18 cellular contexts compared by ENCODE assay signal in genomic region chr5:138210985-138211384, GRCh38. TPM values are rescaled to one million over a fixed set of nuclear protein-coding genes. Genes with fewer than 3 reads are reported as not detected.
A peak's percentile ranks its signal among the peaks of the same experiment; 100 is the strongest.
DNase-seq lines count a peak whose midpoint lies in the region; ATAC-seq and TF ChIP-seq lines count a peak whose summit lies in the region.
"Had no signal": no experiment of that assay in that cellular context is flagged by ENCODE, and none has a peak within 500 bp of the region (broad histone marks: within the 10 kb centered on the region; RNA-seq: fewer than 3 reads in every experiment).

No MANE protein-coding gene starts in this region.

- ATAC-seq in activated naive CD4-positive, alpha-beta T cell treated with anti-CD3 and anti-CD28 coated beads, Interleukin-2, amount 50 U/mL, for 72 hours = no peak
- no peak for ATAC-seq in DND-41 (ENCODE audit: insufficient read depth, low read depth)
- no peak for ATAC-seq in activated naive CD8-positive, alpha-beta T cell treated with anti-CD3 and anti-CD28 coated beads, Interleukin-2, amount 10 ng/mL, durations not matched to agents 7 days and 5 days (ENCODE audit: low read depth)
- ATAC-seq: heart left ventricle, SK-N-SH treated with all-trans-retinoic acid at 6 μM for 48 hours had no signal

- peak overlapping the region; percentile 25 for H3K4me3 Mint-ChIP-seq in activated naive CD4-positive, alpha-beta T cell treated with anti-CD3 and anti-CD28 coated beads for 36 hours
- H3K4me3 Mint-ChIP-seq in activated naive CD8-positive, alpha-beta T cell treated with anti-CD3 and anti-CD28 coated beads, Interleukin-2, amount 10 ng/mL, durations not matched to agents 7 days and 5 days = peak overlapping the region; percentile 45
- peak overlapping the region; percentile 73 for H3K4me3 Mint-ChIP-seq in nephron progenitor cell

- H3K27me3 ChIP-seq in DND-41 (ENCODE audit: insufficient read depth, low read length, poor library complexity) (no peaks in the 10 kb centered on the region), transverse colon (no peaks in the 10 kb centered on the region)
- H3K27me3 ChIP-seq: heart left ventricle, sigmoid colon, tibial artery had no signal

- H4K20me1 ChIP-seq in DND-41 (ENCODE audit: insufficient read depth, low read length) = no peaks in the 10 kb centered on the region; the same call in 1 of the 2 replicates

- peaks cover 31% of the 10 kb centered on the region for H3K4me1 ChIP-seq in DND-41 (ENCODE audit: insufficient read depth, low read length)
- peaks cover 12 to 30% (median 18%) of the 10 kb centered on the region in 4 donors for H3K4me1 ChIP-seq in transverse colon
- H3K4me1 ChIP-seq: parathyroid adenoma had no signal

- no peaks in the 10 kb centered on the region for H3K9me3 Mint-ChIP-seq in activated naive CD4-positive, alpha-beta T cell treated with anti-CD3 and anti-CD28 coated beads for 36 hours
- H3K9me3 Mint-ChIP-seq in activated naive CD4-positive, alpha-beta T cell treated with anti-CD3 and anti-CD28 coated beads, Interleukin-2, amount 50 U/mL, for 72 hours = no peaks in the 10 kb centered on the region
- H3K9me3 Mint-ChIP-seq in activated naive CD8-positive, alpha-beta T cell treated with anti-CD3 and anti-CD28 coated beads, Interleukin-2, amount 10 ng/mL, durations not matched to agents 7 days and 5 days = no peaks in the 10 kb centered on the region
- H3K9me3 Mint-ChIP-seq in nephron progenitor cell = no peaks in the 10 kb centered on the region

- H3K4me1 Mint-ChIP-seq in activated naive CD4-positive, alpha-beta T cell treated with anti-CD3 and anti-CD28 coated beads for 36 hours (ENCODE audit: low read depth) = peaks cover 18% of the 10 kb centered on the region
- H3K4me1 Mint-ChIP-seq in activated naive CD8-positive, alpha-beta T cell treated with anti-CD3 and anti-CD28 coated beads, Interleukin-2, amount 10 ng/mL, durations not matched to agents 7 days and 5 days = peaks cover 23% of the 10 kb centered on the region
- peaks cover 27% of the 10 kb centered on the region for H3K4me1 Mint-ChIP-seq in nephron progenitor cell

- H2AFZ ChIP-seq in DND-41 (ENCODE audit: low read depth, low read length) = no peak overlapping the region
- H2AFZ ChIP-seq: parathyroid adenoma had no signal

- no peak for DNase-seq in activated naive CD4-positive, alpha-beta T cell treated with anti-CD3 and anti-CD28 coated beads for 36 hours
- DNase-seq in activated naive CD4-positive, alpha-beta T cell treated with anti-CD3 and anti-CD28 coated beads, Interleukin-2, amount 50 U/mL, for 72 hours (ENCODE audit: low spot score in 2 of 2) = no peak
- DNase-seq in DND-41 (no peak), nephron progenitor cell (no peak), midbrain (lab: John Stamatoyannopoulos, UW) (no peak), transverse colon (no peak), GM13977 (ENCODE audit: low spot score) (no peak)
- DNase-seq in activated naive CD8-positive, alpha-beta T cell treated with anti-CD3 and anti-CD28 coated beads, Interleukin-2, amount 10 ng/mL, durations not matched to agents 7 days and 5 days = no peak
- DNase-seq: activated effector memory CD4-positive, alpha-beta T cell treated with Interleukin-2 at 50 U/mL for 16 hours; EL; heart left ventricle; NCI-H187; sigmoid colon; stimulated activated naive CD4-positive, alpha-beta T cell; tibial artery had no signal

- H3K27ac ChIP-seq in DND-41 (ENCODE audit: low read length) (no peak overlapping the region), transverse colon (no peak overlapping the region)
- H3K27ac ChIP-seq: heart left ventricle, parathyroid adenoma, RWPE1, sigmoid colon, tibial artery had no signal

- intact Hi-C loops in activated naive CD4-positive, alpha-beta T cell treated with anti-CD3 and anti-CD28 coated beads for 36 hours (cut with micrococcal nuclease) = loop anchor here (5.0 to 10.0 kb wide), 2 partner anchors 71 to 224 kb away; partner anchors contain the start of gene REEP2
- intact Hi-C loops in transverse colon (cut with DNase I; ENCODE audit: low total_unique reads) = no loop called here

- TF ChIP-seq CTCF in DND-41 (IDR thresholded peaks at IDR 0.05; ENCODE audit: borderline replicate concordance, extremely low read depth, low read length, poor library complexity, severe bottlenecking) (no peak), nephron progenitor cell (IDR thresholded peaks at IDR 0.05) (no peak), transverse colon (IDR thresholded peaks at IDR 0.05) (no peak), GM13977 (IDR thresholded peaks at IDR 0.05; ENCODE audit: extremely low read depth, insufficient read depth, missing control alignments) (no peak)

- no peak overlapping the region for H3K9ac ChIP-seq in DND-41 (ENCODE audit: low read depth, low read length)
- H3K9ac ChIP-seq: parathyroid adenoma had no signal

- TF ChIP-seq EP300 in transverse colon (IDR thresholded peaks at IDR 0.05; ENCODE audit: low read depth) = no peak

- H3K4me2 ChIP-seq in DND-41 (ENCODE audit: insufficient read depth, low read length) = peak overlapping the region; percentile 68; the same call in 1 of the 2 replicates

- H3K9me3 ChIP-seq in DND-41 (ENCODE audit: insufficient read depth, low read length, severe bottlenecking) (no peaks in the 10 kb centered on the region), transverse colon (no peaks in the 10 kb centered on the region)
- H3K9me3 ChIP-seq: heart left ventricle, sigmoid colon, tibial artery had no signal

- no peak overlapping the region for H3K27ac Mint-ChIP-seq in activated naive CD4-positive, alpha-beta T cell treated with anti-CD3 and anti-CD28 coated beads for 36 hours
- no peak overlapping the region for H3K27ac Mint-ChIP-seq in activated naive CD4-positive, alpha-beta T cell treated with anti-CD3 and anti-CD28 coated beads, Interleukin-2, amount 50 U/mL, for 72 hours
- H3K27ac Mint-ChIP-seq in activated naive CD8-positive, alpha-beta T cell treated with anti-CD3 and anti-CD28 coated beads, Interleukin-2, amount 10 ng/mL, durations not matched to agents 7 days and 5 days = no peak overlapping the region
- H3K27ac Mint-ChIP-seq in nephron progenitor cell = peak overlapping the region; percentile 38

- CTCF ChIA-PET in activated naive CD4-positive, alpha-beta T cell treated with anti-CD3 and anti-CD28 coated beads for 36 hours (lab: Charles Lee) = no interaction called here

- H3K4me3 ChIP-seq in DND-41 (ENCODE audit: low read depth in 1 of 2, low read length in 2 of 2) = no peak overlapping the region; a peak in 1 of 4 replicates
- H3K4me3 ChIP-seq in transverse colon = no peak overlapping the region
- H3K4me3 ChIP-seq: sigmoid colon, tibial artery had no signal

- H3K79me2 ChIP-seq in DND-41 (ENCODE audit: insufficient read depth, low read length) = peaks cover 66% of the 10 kb centered on the region

- no peak for TF ChIP-seq POLR2A in transverse colon (IDR thresholded peaks at IDR 0.05)

- in situ Hi-C loops in transverse colon (cut with MboI; ENCODE audit: low pct_ligation_motif_present in 1 of 4, low pct_unique_long_range_greater_than_20kb in 1 of 4, low sequenced_read_pairs in 3 of 4) (no loop called here), GM13977 (cut with MboI; ENCODE audit: low pct_unique_long_range_greater_than_20kb, low sequenced_read_pairs, unreplicated experiment) (no loop called here)

- no peaks in the 10 kb centered on the region for H3K27me3 Mint-ChIP-seq in activated naive CD4-positive, alpha-beta T cell treated with anti-CD3 and anti-CD28 coated beads for 36 hours (ENCODE audit: low read depth)
- H3K27me3 Mint-ChIP-seq in activated naive CD8-positive, alpha-beta T cell treated with anti-CD3 and anti-CD28 coated beads, Interleukin-2, amount 10 ng/mL, durations not matched to agents 7 days and 5 days = no peaks in the 10 kb centered on the region
- peaks cover 6% of the 10 kb centered on the region for H3K27me3 Mint-ChIP-seq in nephron progenitor cell (ENCODE audit: low read depth, poor library complexity)

- POLR2A ChIA-PET in activated naive CD8-positive, alpha-beta T cell treated with anti-CD3 and anti-CD28 coated beads, Interleukin-2, amount 10 ng/mL, durations not matched to agents 7 days and 5 days (lab: Charles Lee) = interaction anchor here (1.0 kb wide), 1 partner anchor 12 kb away, joined by 3 read pairs; no protein-coding TSS in a partner anchor

- peaks cover 17% of the 10 kb centered on the region for H3K36me3 Mint-ChIP-seq in activated naive CD4-positive, alpha-beta T cell treated with anti-CD3 and anti-CD28 coated beads for 36 hours (ENCODE audit: low read depth)
- peaks cover 8% of the 10 kb centered on the region in 2 donors for H3K36me3 Mint-ChIP-seq in activated naive CD4-positive, alpha-beta T cell treated with anti-CD3 and anti-CD28 coated beads, Interleukin-2, amount 50 U/mL, for 72 hours
- H3K36me3 Mint-ChIP-seq in activated naive CD8-positive, alpha-beta T cell treated with anti-CD3 and anti-CD28 coated beads, Interleukin-2, amount 10 ng/mL, durations not matched to agents 7 days and 5 days = peaks cover 6% of the 10 kb centered on the region
- peaks cover 13% of the 10 kb centered on the region for H3K36me3 Mint-ChIP-seq in nephron progenitor cell (ENCODE audit: low read depth)

- 80 to 90% methylated on average over 3 of the region's 3 CpGs for WGBS in transverse colon (ENCODE audit: low coverage in 1 of 2), 2 donors

- H3K36me3 ChIP-seq in DND-41 (ENCODE audit: insufficient read depth, low read length) (peaks cover 55% of the 10 kb centered on the region), transverse colon (peaks cover 0 to 6% (median 2%) of the 10 kb centered on the region in 4 donors)

RNA-seq across cellular contexts. Expression of gene CDC23, which starts 2.1 kb away (rescaled TPM):
- 10 to 100 TPM; 44.3 to 47.2 TPM for total RNA-seq in activated naive CD4-positive, alpha-beta T cell treated with anti-CD3 and anti-CD28 coated beads for 36 hours
- 10 to 100 TPM; 38.4 to 56.6 TPM for total RNA-seq in activated naive CD4-positive, alpha-beta T cell treated with anti-CD3 and anti-CD28 coated beads, Interleukin-2, amount 50 U/mL, for 72 hours
- total RNA-seq in activated naive CD8-positive, alpha-beta T cell treated with anti-CD3 and anti-CD28 coated beads, Interleukin-2, amount 10 ng/mL, durations not matched to agents 7 days and 5 days = 10 to 100 TPM; 33.0 to 34.4 TPM
- 10 to 100 TPM in 3 of 4 donors, 1 to 10 TPM in 1; 2.6 to 90.9 (median 12.8) TPM for total RNA-seq in transverse colon

RNA-seq across cellular contexts. Expression of gene KIF20A, which starts 32.1 kb away (rescaled TPM):
- 10 to 100 TPM; 78.9 to 81.9 TPM for total RNA-seq in activated naive CD4-positive, alpha-beta T cell treated with anti-CD3 and anti-CD28 coated beads for 36 hours
- 10 to 100 TPM; 63.0 to 82.9 TPM for total RNA-seq in activated naive CD4-positive, alpha-beta T cell treated with anti-CD3 and anti-CD28 coated beads, Interleukin-2, amount 50 U/mL, for 72 hours
- total RNA-seq in activated naive CD8-positive, alpha-beta T cell treated with anti-CD3 and anti-CD28 coated beads, Interleukin-2, amount 10 ng/mL, durations not matched to agents 7 days and 5 days = 10 to 100 TPM; 51.0 to 52.4 TPM
- 1 to 10 TPM in 3 of 4 donors, not detected in 1; 1.9 to 5.0 (median 1.9) TPM for total RNA-seq in transverse colon

RNA-seq across cellular contexts. Expression of gene BRD8, which starts 32.6 kb away (rescaled TPM):
- 10 to 100 TPM; 94.8 to 95.6 TPM for total RNA-seq in activated naive CD4-positive, alpha-beta T cell treated with anti-CD3 and anti-CD28 coated beads for 36 hours
- 100 to 1,000 TPM in 1 of 2 donors, 10 to 100 TPM in 1; 58.3 to 209 TPM for total RNA-seq in activated naive CD4-positive, alpha-beta T cell treated with anti-CD3 and anti-CD28 coated beads, Interleukin-2, amount 50 U/mL, for 72 hours
- 10 to 100 TPM; 75.5 to 76.8 TPM for total RNA-seq in activated naive CD8-positive, alpha-beta T cell treated with anti-CD3 and anti-CD28 coated beads, Interleukin-2, amount 10 ng/mL, durations not matched to agents 7 days and 5 days
- total RNA-seq in transverse colon = 100 to 1,000 TPM in 1 of 4 donors, 10 to 100 TPM in 3; 31.0 to 168 (median 47.7) TPM

Comparison
In these comparisons a context has a peak if more than half of its experiments do, and no peak if none do; other contexts are left out.
1. RNA of gene KIF20A, which starts 32.1 kb away (total RNA-seq): 63.0 to 82.9 TPM in activated naive CD4-positive, alpha-beta T cell treated with anti-CD3 and anti-CD28 coated beads, Interleukin-2, amount 50 U/mL, for 72 hours, 78.9 to 81.9 TPM in activated naive CD4-positive, alpha-beta T cell treated with anti-CD3 and anti-CD28 coated beads for 36 hours and 51.0 to 52.4 TPM in activated naive CD8-positive, alpha-beta T cell treated with anti-CD3 and anti-CD28 coated beads, Interleukin-2, amount 10 ng/mL, durations not matched to agents 7 days and 5 days; 1.9 to 5.0 TPM in transverse colon; every median in the first group is over 4 times any median in the second.
2. Peak in every context shown above with its lines, with median percentiles within 50 percentile points of each other: H3K4me3 Mint-ChIP-seq.